Comparison of ENCODE assay signal across 8 cellular contexts in genomic region chr16:88265286-88265938, GRCh38.
A peak's percentile ranks its signal among the peaks of the same experiment; 100 is the strongest.
DNase-seq lines count a peak whose midpoint lies in the region; ATAC-seq and TF ChIP-seq lines count a peak whose summit lies in the region.
"Not testable (repeated sequence)": the region's sequence is repeated elsewhere in the genome, so short reads cannot be mapped to it uniquely, and the experiment has no call there.

No MANE protein-coding gene starts in this region.

- ATAC-seq in GM19035 (IDR thresholded peaks at IDR 0.05; ENCODE audit: unreplicated experiment), result peak; percentile 18
- ATAC-seq in HG02759 (IDR thresholded peaks at IDR 0.05; ENCODE audit: unreplicated experiment), result peak; percentile 37
- ATAC-seq in T-cell (replicated peaks in 1 of 4), result peak in 2 of 4 experiments; percentile 57 to 74
- peak; percentile 24 to 54 for ATAC-seq in activated T-cell treated with anti-CD3 and anti-CD28 coated beads, Interleukin-2, amount 50 U/mL, for 72 hours (replicated peaks in 1 of 2)
- ATAC-seq in omental fat pad (ENCODE audit: low FRiP score), result peak; percentile 6

- H3K4me3 Mint-ChIP-seq in T-cell, result peak overlapping the region in 1 of 3 donors; percentile 28
- peak overlapping the region; percentile 41 to 60 for H3K4me3 Mint-ChIP-seq in activated T-cell treated with anti-CD3 and anti-CD28 coated beads, Interleukin-2, amount 50 U/mL, for 72 hours

- not testable (repeated sequence) for H3K9me3 ChIP-seq in effector memory CD4-positive, alpha-beta T cell (ENCODE audit: control insufficient read depth, low read length); suprapubic skin

- not testable (repeated sequence) for H3K36me3 Mint-ChIP-seq in T-cell; activated T-cell treated with anti-CD3 and anti-CD28 coated beads, Interleukin-2, amount 50 U/mL, for 72 hours (ENCODE audit: insufficient read depth in 2 of 2)

- H3K27me3 Mint-ChIP-seq in T-cell, result peaks cover 7 to 36% of the 10 kb centered on the region in 2 donors
- peaks cover 22% of the 10 kb centered on the region for H3K27me3 Mint-ChIP-seq in activated T-cell treated with anti-CD3 and anti-CD28 coated beads, Interleukin-2, amount 50 U/mL, for 72 hours (ENCODE audit: low read depth)

- not testable (repeated sequence) for TF ChIP-seq EP300 in suprapubic skin (IDR thresholded peaks at IDR 0.05)

- CTCF ChIA-PET in T-cell (lab: Charles Lee), result not testable (repeated sequence)

- H3K9me3 Mint-ChIP-seq in T-cell; activated T-cell treated with anti-CD3 and anti-CD28 coated beads, Interleukin-2, amount 50 U/mL, for 72 hours: not testable (repeated sequence)

- H3K36me3 ChIP-seq in effector memory CD4-positive, alpha-beta T cell (ENCODE audit: control insufficient read depth, insufficient read depth, low read length); suprapubic skin: not testable (repeated sequence)

- 46% methylated on average over 15 of the region's 25 CpGs for WGBS in suprapubic skin

- H3K27ac ChIP-seq in C4-2B, result peak overlapping the region; percentile 38
- H3K27ac ChIP-seq in effector memory CD4-positive, alpha-beta T cell (ENCODE audit: insufficient read depth, low read length, poor library complexity, severe bottlenecking); suprapubic skin: not testable (repeated sequence)

- not testable (repeated sequence) for H3K27ac Mint-ChIP-seq in T-cell; activated T-cell treated with anti-CD3 and anti-CD28 coated beads, Interleukin-2, amount 50 U/mL, for 72 hours

- peak in 21 of 34 experiments; percentile 7 to 60 (median 20) for DNase-seq in T-cell
- DNase-seq in activated T-cell treated with anti-CD3 and anti-CD28 coated beads, Interleukin-2, amount 50 U/mL, for 72 hours, result peak; percentile 26 to 50
- peak; percentile 13 to 76 (median 39) for DNase-seq in effector memory CD4-positive, alpha-beta T cell
- not testable (repeated sequence) for DNase-seq in omental fat pad (ENCODE audit: low spot score); suprapubic skin (ENCODE audit: low spot score in 2 of 2)

- POLR2A ChIA-PET in T-cell (lab: Charles Lee), result not testable (repeated sequence)

- H3K27me3 ChIP-seq in effector memory CD4-positive, alpha-beta T cell (replicated peaks; ENCODE audit: control insufficient read depth, insufficient read depth, low read length, poor library complexity, severe bottlenecking); suprapubic skin: not testable (repeated sequence)

- not testable (repeated sequence) for TF ChIP-seq CTCF in C4-2B (conservative IDR thresholded peaks at IDR 0.05); omental fat pad (IDR thresholded peaks at IDR 0.05); suprapubic skin (IDR thresholded peaks at IDR 0.05)

- not testable (repeated sequence) for H3K4me1 Mint-ChIP-seq in T-cell; activated T-cell treated with anti-CD3 and anti-CD28 coated beads, Interleukin-2, amount 50 U/mL, for 72 hours (ENCODE audit: low read depth)

- H3K4me3 ChIP-seq in effector memory CD4-positive, alpha-beta T cell (ENCODE audit: insufficient read depth, low read depth, low read length, poor library complexity, severe bottlenecking), result not testable (repeated sequence)
- H3K4me3 ChIP-seq in suprapubic skin, result peak overlapping the region; percentile 22

- not testable (repeated sequence) for TF ChIP-seq POLR2A in suprapubic skin (IDR thresholded peaks at IDR 0.05)

- H3K4me1 ChIP-seq in effector memory CD4-positive, alpha-beta T cell (ENCODE audit: control insufficient read depth, insufficient read depth, low read length, poor library complexity, severe bottlenecking), result not testable (repeated sequence)
- peaks cover 29% of the 10 kb centered on the region for H3K4me1 ChIP-seq in suprapubic skin
